Comparison of ENCODE assay signal across 8 cellular contexts in genomic region chr2:62197017-62197586, GRCh38. TPM values are rescaled to one million over a fixed set of nuclear protein-coding genes. Genes with fewer than 3 reads are reported as not detected.
DNase-seq lines count a peak whose midpoint lies in the region; ATAC-seq, FAIRE-seq and TF ChIP-seq lines count a peak whose summit lies in the region.

No MANE protein-coding gene starts in this region.

- 2% methylated on average over 20 of the region's 31 CpGs for whole genome bisulfite sequencing in SK-N-SH (ENCODE audit: low lambda C conversion rate)

- no peak for ATAC-seq in GM21717 (IDR thresholded peaks at IDR 0.05; ENCODE audit: unreplicated experiment)

- BruUV-seq in A673 (replicated peaks; lab: Mats Ljungman, UMichigan) = no TSS peak

- peak overlapping the region; percentile 66 to 86 (median 83) for H3K27ac Mint-ChIP-seq in immature natural killer cell

- FAIRE-seq in GM19239 (lab: Jason Lieb, UNC) = peak; percentile 33

- no peaks in the 10 kb centered on the region for H3K9me3 ChIP-seq in A673 (ENCODE audit: low read depth, low read length, poor library complexity, severe bottlenecking)
- no peaks in the 10 kb centered on the region for H3K9me3 ChIP-seq in SK-N-SH

- peak overlapping the region; percentile 86 to 93 (median 90) for H3K4me3 Mint-ChIP-seq in immature natural killer cell

- no peaks in the 10 kb centered on the region for H3F3A ChIP-seq in SK-N-SH (replicated peaks; ENCODE audit: insufficient read depth)

- H3K9me2 ChIP-seq in SK-N-SH = no peaks in the 10 kb centered on the region

- H3K9me3 Mint-ChIP-seq in immature natural killer cell = no peaks in the 10 kb centered on the region

- H3K36me3 ChIP-seq in A673 (ENCODE audit: insufficient read depth, low read length, poor library complexity, severe bottlenecking) (no peaks in the 10 kb centered on the region), SK-N-SH (replicated peaks in 1 of 2; ENCODE audit: control insufficient read depth in 1 of 2, insufficient read depth in 2 of 2, low read length in 1 of 2) (no peaks in the 10 kb centered on the region)

- POLR2A ChIA-PET in A673 (lab: Charles Lee; ENCODE audit: low non-redundant PET) = no interaction called here
- POLR2A ChIA-PET in SK-N-SH (lab: Yijun Ruan, JAX) = interaction anchor here (0.7 to 1.0 kb wide), 2 partner anchors 109 to 113 kb away, joined by 3 read pairs; no protein-coding TSS in a partner anchor

- TF ChIP-seq EP300 in SK-N-SH (IDR thresholded peaks at IDR 0.05; ENCODE audit: borderline replicate concordance in 1 of 2, low read depth in 1 of 2, low read length in 1 of 2) = no peak

- in situ Hi-C loops in astrocyte of the cerebellum (cut with HindIII; ENCODE audit: low sequenced_read_pairs) = no loop called here

- H3K4me3 ChIP-seq in A673 (ENCODE audit: low read depth, low read length, poor library complexity, severe bottlenecking) (peak overlapping the region; percentile 98), SK-N-SH (ENCODE audit: low read depth in 2 of 2, low read length in 1 of 2) (peak overlapping the region; percentile 70 to 98), astrocyte of the cerebellum (ENCODE audit: low read depth, low read length) (peak overlapping the region; percentile 91)

- H3K27me3 Mint-ChIP-seq in immature natural killer cell (ENCODE audit: low read depth in 3 of 3) = peaks cover 0 to 18% (median 4%) of the 10 kb centered on the region in 3 donors

- H2AFZ ChIP-seq in SK-N-SH (ENCODE audit: low read depth) = no peak overlapping the region

- peak; percentile 39 for TF ChIP-seq RAD21 in SK-N-SH (IDR thresholded peaks at IDR 0.05; ENCODE audit: low read length)

- H3K4me2 ChIP-seq in SK-N-SH = peak overlapping the region; percentile 94

- H3K4me1 ChIP-seq in A673 (ENCODE audit: insufficient read depth, low read length, poor library complexity, severe bottlenecking) = peaks cover 9% of the 10 kb centered on the region
- peaks cover 3 to 16% of the 10 kb centered on the region in 2 experiments; a peak in 2 of 4 replicates for H3K4me1 ChIP-seq in SK-N-SH (ENCODE audit: control insufficient read depth in 1 of 2, insufficient read depth in 2 of 2, low read depth in 1 of 2, low read length in 1 of 2)

- H3K27ac ChIP-seq in A673 (ENCODE audit: low read depth, low read length, poor library complexity, severe bottlenecking) (peak overlapping the region; percentile 74), SK-N-SH (ENCODE audit: low read depth in 2 of 2, low read length in 1 of 2) (peak overlapping the region in 1 of 2 experiments; percentile 81; a peak in 2 of 4 replicates)

- peak overlapping the region; percentile 76; the same call in 1 of the 2 replicates for H3K9ac ChIP-seq in SK-N-SH

- CTCF ChIA-PET in A673 (lab: Charles Lee) (interaction anchor here (0.6 kb wide), 1 partner anchor 208 kb away, joined by 6 read pairs; no protein-coding TSS in a partner anchor), SK-N-SH (lab: Yijun Ruan, JAX) (interaction anchor here (0.6 to 1.6 kb wide), 8 partner anchors 21 to 212 kb away, joined by 3 to 6 read pairs (median 4); no protein-coding TSS in a partner anchor)

- TF ChIP-seq CTCF in A673 (conservative IDR thresholded peaks at IDR 0.05; ENCODE audit: low read depth, low read length) (0 out of 2 replicates have a peak, but pooled peaks have one; percentile 24), SK-N-SH (IDR thresholded peaks at IDR 0.05) (peak; percentile 25; the same call in 1 of the 2 replicates), astrocyte of the cerebellum (IDR thresholded peaks at IDR 0.05; ENCODE audit: low read depth, low read length, missing control alignments) (no peak)

- peaks cover 8% of the 10 kb centered on the region for H4K20me1 ChIP-seq in SK-N-SH (ENCODE audit: insufficient read depth)

- no peak for DNase-seq in A673 (ENCODE audit: low spot score)
- no peak for DNase-seq in GM19239 (ENCODE audit: insufficient read length, low spot score)
- peak; percentile 68 for DNase-seq in SK-N-SH
- no peak for DNase-seq in astrocyte of the cerebellum (ENCODE audit: low read depth)
- DNase-seq in immature natural killer cell = peak; percentile 37 to 48 (median 46)
- DNase-seq in stimulated activated CD8-positive, alpha-beta memory T cell treated with anti-CD3 and anti-CD28 coated beads, Interleukin-12 subunit alpha, Interleukin-12 subunit beta, amount 100 ng/mL, for 1 hour (ENCODE audit: low read depth) = peak; percentile 31
- DNase-seq in DMS153 treated with DMSO at 0.1 percent for 48 hours (lab: John Stamatoyannopoulos, UW; ENCODE audit: unreplicated experiment) = no peak

- H3K27me3 ChIP-seq in A673 (replicated peaks; ENCODE audit: insufficient read depth, low read depth, low read length, poor library complexity) (no peaks in the 10 kb centered on the region), SK-N-SH (ENCODE audit: insufficient read depth) (no peaks in the 10 kb centered on the region)

- intact Hi-C loops in A673 (cut with micrococcal nuclease; ENCODE audit: unreplicated experiment) = loop anchor here (10.0 kb wide), 1 partner anchor 218 kb away; no protein-coding TSS in a partner anchor

- H3K4me1 Mint-ChIP-seq in immature natural killer cell = peaks cover 48 to 49% of the 10 kb centered on the region in 2 donors

- H3K79me2 ChIP-seq in SK-N-SH (ENCODE audit: insufficient read depth) = peaks cover 53% of the 10 kb centered on the region

- H3K36me3 Mint-ChIP-seq in immature natural killer cell = no peaks in the 10 kb centered on the region

TF ChIP-seq in SK-N-SH, 30 proteins besides CTCF, POLR2A, EP300 and RAD21:
- no peak for TF ChIP-seq TCF12 (IDR thresholded peaks at IDR 0.05)
- no peak for TF ChIP-seq SMC3 (IDR thresholded peaks at IDR 0.05; ENCODE audit: low read depth, low read length)
- no peak for TF ChIP-seq FOXJ3 (CRISPR knock-in tag; IDR thresholded peaks at IDR 0.05)

RNA-seq across cellular contexts. Expression of gene B3GNT2, which starts 1.2 kb away (rescaled TPM):
- 6.2 and 6.5 TPM in 2 replicates for total RNA-seq in A673 (2021)
- polyA plus RNA-seq in SK-N-SH (2012; rRNA removed) (6.3 and 8.4 TPM in 2 replicates), immature natural killer cell (10 to 100 TPM; 46.7 to 96.9 (median 50.4) TPM)
- polyA plus RNA-seq in SK-N-SH (2012; cell fraction: cytosol; rRNA removed) = 8.4 and 9.0 TPM in 2 replicates
- 2.8 and 4.7 TPM in 2 replicates for polyA plus RNA-seq in SK-N-SH (2012; cell fraction: nucleus; rRNA removed)

Comparison
In these comparisons a context has a peak if more than half of its experiments do, and no peak if none do; other contexts are left out.
1. DNase-seq: peak in SK-N-SH (single experiment), immature natural killer cell (3 of 3) and stimulated activated CD8-positive, alpha-beta memory T cell treated with anti-CD3 and anti-CD28 coated beads, Interleukin-12 subunit alpha, Interleukin-12 subunit beta, amount 100 ng/mL, for 1 hour (single experiment); none in A673 (single experiment), GM19239 (single experiment), astrocyte of the cerebellum (single experiment) and DMS153 treated with DMSO at 0.1 percent for 48 hours (single experiment).
2. Peak in every context shown above with its lines, with median percentiles within 50 percentile points of each other: H3K4me3 ChIP-seq.